In genomic region chr7:121873795-121874194, GRCh38 we compare ENCODE assay signal across 1 cellular context.
A peak's percentile ranks its signal among the peaks of the same experiment; 100 is the strongest.
TF ChIP-seq lines count a peak whose summit lies in the region.

No MANE protein-coding gene starts in this region.

TF ChIP-seq in HEK293, 187 proteins besides CTCF, POLR2A, EP300 and RAD21 (continued from another document):
- TF ChIP-seq ZNF18 (tag by site-specific recombination; IDR thresholded peaks at IDR 0.05) (peak; percentile 82), ZNF776 (tag by site-specific recombination; IDR thresholded peaks at IDR 0.05; ENCODE audit: borderline replicate concordance) (no peak), ZBTB20 (tag by site-specific recombination; IDR thresholded peaks at IDR 0.05) (no peak)
